Comparison of ENCODE assay signal across 1 cellular context in genomic region chr6:43183441-43183840, GRCh38.
TF ChIP-seq lines count a peak whose summit lies in the region.

No MANE protein-coding gene starts in this region.

TF ChIP-seq in HCT116, 20 proteins besides CTCF, POLR2A, EP300 and RAD21 (continued from another document):
- TF ChIP-seq REST (IDR thresholded peaks at IDR 0.05; ENCODE audit: low read depth) (no peak), ZBTB33 (IDR thresholded peaks at IDR 0.05; ENCODE audit: extremely low read depth, insufficient replicate concordance, low read length) (no peak), EGR1 (IDR thresholded peaks at IDR 0.05; ENCODE audit: low read depth) (no peak), SRF (IDR thresholded peaks at IDR 0.05; ENCODE audit: low read depth) (no peak), TCF7L2 (IDR thresholded peaks at IDR 0.05; ENCODE audit: borderline replicate concordance, extremely low read depth, insufficient read depth, insufficient read length) (no peak), YY1 (IDR thresholded peaks at IDR 0.05; ENCODE audit: extremely low read depth, insufficient replicate concordance, low read depth, low read length) (no peak), CEBPB (IDR thresholded peaks at IDR 0.05; ENCODE audit: low read depth) (no peak), ATF3 (IDR thresholded peaks at IDR 0.05) (no peak), EZH2 (IDR thresholded peaks at IDR 0.05) (no peak), ELF1 (IDR thresholded peaks at IDR 0.05; ENCODE audit: borderline replicate concordance, low read depth) (no peak), FOSL1 (IDR thresholded peaks at IDR 0.05; ENCODE audit: low read depth) (no peak), SIN3A (IDR thresholded peaks at IDR 0.05; ENCODE audit: low read depth) (no peak), SP1 (IDR thresholded peaks at IDR 0.05; ENCODE audit: low read depth) (no peak), ZFX (IDR thresholded peaks at IDR 0.05) (no peak), POLR2AphosphoS5 (IDR thresholded peaks at IDR 0.05; ENCODE audit: low read depth, low read length) (no peak), EZH2phosphoT487 (IDR thresholded peaks at IDR 0.05; ENCODE audit: borderline replicate concordance) (no peak), JUND (IDR thresholded peaks at IDR 0.05) (no peak), ZNF274 (IDR thresholded peaks at IDR 0.05; ENCODE audit: low read depth, low read length) (no peak)
